Comparison of ENCODE assay signal across 17 cellular contexts in genomic region chr11:23711981-23712380, GRCh38.
A peak's percentile ranks its signal among the peaks of the same experiment; 100 is the strongest.
DNase-seq lines count a peak whose midpoint lies in the region; ATAC-seq and TF ChIP-seq lines count a peak whose summit lies in the region.
"Had no signal": no experiment of that assay in that cellular context is flagged by ENCODE, and none has a peak within 500 bp of the region (broad histone marks: within the 10 kb centered on the region; RNA-seq: fewer than 3 reads in every experiment).

No MANE protein-coding gene starts in this region.

- H4K8ac ChIP-seq in IMR-90 (ENCODE audit: low read depth in 2 of 2, low read length in 2 of 2) = no peak overlapping the region

- no CpG with 5 or more reads among the region's 1 CpG for WGBS in IMR-90 (ENCODE audit: extremely low coverage in 2 of 2, insufficient read length in 1 of 2), 2 experiments
- 81 to 90% methylated on average over 1 of the region's 1 CpG for WGBS in thyroid gland, 2 donors
- WGBS in upper lobe of left lung, 2 donors = 87% methylated on average over 1 of the region's 1 CpG

- H3K27me3 Mint-ChIP-seq in WTC11 (ENCODE audit: low read depth) = no peaks in the 10 kb centered on the region; the same call in 1 of the 2 replicates
- H3K27me3 Mint-ChIP-seq: CD4-positive, alpha-beta memory T cell had no signal

- H3K36me3 Mint-ChIP-seq in WTC11 = peaks cover 11% of the 10 kb centered on the region
- H3K36me3 Mint-ChIP-seq: CD4-positive, alpha-beta memory T cell had no signal

- no TSS peak for BruUV-seq in IMR-90 (replicated peaks; lab: Mats Ljungman, UMichigan)

- peak overlapping the region; percentile 9 for H2AFZ ChIP-seq in IMR-90 (replicated peaks; ENCODE audit: low read length, poor library complexity)
- H2AFZ ChIP-seq: GM23248 had no signal

- H3K4me1 ChIP-seq in IMR-90 (ENCODE audit: control insufficient read depth, insufficient read depth, low read length) (no peaks in the 10 kb centered on the region), thyroid gland (no peaks in the 10 kb centered on the region), upper lobe of left lung (no peaks in the 10 kb centered on the region), tibial artery (peaks cover 0 to 4% (median 0%) of the 10 kb centered on the region in 4 donors)
- H3K4me1 ChIP-seq: BE2C, Caco-2 had no signal

- no peak overlapping the region for H3K27ac ChIP-seq in IMR-90 (ENCODE audit: insufficient read depth, low read length)
- no peak overlapping the region for H3K27ac ChIP-seq in thyroid gland
- no peak overlapping the region for H3K27ac ChIP-seq in upper lobe of left lung
- H3K27ac ChIP-seq in tibial artery = no peak overlapping the region
- H3K27ac ChIP-seq: C4-2B, GM23248 had no signal

- CTCF ChIA-PET in IMR-90 (lab: Yijun Ruan, JAX) = interaction anchor here (1.0 kb wide), 1 partner anchor 33 kb away, joined by 3 read pairs; no protein-coding TSS in a partner anchor
- CTCF ChIA-PET in WTC11 (lab: Charles Lee) = no interaction called here

- no peaks in the 10 kb centered on the region for H3K9me1 ChIP-seq in IMR-90 (ENCODE audit: insufficient read depth, low read length)

- no peaks in the 10 kb centered on the region for H4K20me1 ChIP-seq in IMR-90 (ENCODE audit: insufficient read depth, low read length)

- H3K23ac ChIP-seq in IMR-90 (ENCODE audit: low read depth, low read length) = no peak overlapping the region

- no peak overlapping the region for H3K4ac ChIP-seq in IMR-90 (ENCODE audit: low read depth, low read length)

- POLR2A ChIA-PET in IMR-90 (lab: Charles Lee; ENCODE audit: unreplicated experiment) (no interaction called here), WTC11 (lab: Charles Lee) (interaction anchor here (0.7 kb wide), 1 partner anchor 62 kb away, joined by 3 read pairs; no protein-coding TSS in a partner anchor)

- no peak overlapping the region for H3K4me3 ChIP-seq in IMR-90 (ENCODE audit: insufficient read depth, low read depth, low read length)
- H3K4me3 ChIP-seq in thyroid gland (replicated peaks in 1 of 3) = no peak overlapping the region
- H3K4me3 ChIP-seq in upper lobe of left lung = no peak overlapping the region
- no peak overlapping the region for H3K4me3 ChIP-seq in tibial artery
- H3K4me3 ChIP-seq: GM23248 had no signal

- in situ Hi-C loops in IMR-90 (cut with MboI; ENCODE audit: low sequenced_read_pairs) = no loop called here

- peaks cover 44% of the 10 kb centered on the region for H3K9me3 Mint-ChIP-seq in WTC11

- no peak overlapping the region for H3K56ac ChIP-seq in IMR-90 (ENCODE audit: extremely low read depth, insufficient read depth, low read length)

- H2AK9ac ChIP-seq in IMR-90 (replicated peaks; ENCODE audit: low read depth, low read length, poor library complexity) = no peak overlapping the region

- peak overlapping the region; percentile 24; the same call in 1 of the 2 replicates for H3K27ac Mint-ChIP-seq in WTC11
- H3K27ac Mint-ChIP-seq: CD4-positive, alpha-beta memory T cell had no signal

- peaks cover 5% of the 10 kb centered on the region for H3K4me1 Mint-ChIP-seq in WTC11
- H3K4me1 Mint-ChIP-seq: CD4-positive, alpha-beta memory T cell had no signal

- intact Hi-C loops in IMR-90 (cut with micrococcal nuclease) = no loop called here
- intact Hi-C loops in thyroid gland (cut with DNase I) = no loop called here
- intact Hi-C loops in tibial artery (cut with DNase I; ENCODE audit: low total_unique reads) = no loop called here

- no peak for TF ChIP-seq POLR2A in IMR-90 (IDR thresholded peaks at IDR 0.05; ENCODE audit: low read depth, low read length)
- no peak for TF ChIP-seq POLR2A in thyroid gland (IDR thresholded peaks at IDR 0.05)
- no peak for TF ChIP-seq POLR2A in upper lobe of left lung (IDR thresholded peaks at IDR 0.05)

- H3K14ac ChIP-seq in IMR-90 (replicated peaks; ENCODE audit: low read depth, low read length) = no peak overlapping the region

- no peak overlapping the region for H2BK20ac ChIP-seq in IMR-90 (ENCODE audit: low read depth, low read length)

- H3K79me1 ChIP-seq in IMR-90 (ENCODE audit: low read depth in 1 of 2, low read length in 2 of 2) = no peaks in the 10 kb centered on the region

- H2BK5ac ChIP-seq in IMR-90 (ENCODE audit: low read depth, low read length, poor library complexity, severe bottlenecking) = no peak overlapping the region

- no peak overlapping the region for H2BK15ac ChIP-seq in IMR-90 (ENCODE audit: low read depth, low read length)

- H3K27me3 ChIP-seq in IMR-90 (ENCODE audit: control insufficient read depth, insufficient read depth, low read length) = no peaks in the 10 kb centered on the region
- H3K27me3 ChIP-seq in thyroid gland = no peaks in the 10 kb centered on the region
- H3K27me3 ChIP-seq in upper lobe of left lung = no peaks in the 10 kb centered on the region
- no peaks in the 10 kb centered on the region for H3K27me3 ChIP-seq in tibial artery
- H3K27me3 ChIP-seq: BE2C had no signal

- TF ChIP-seq RAD21 in IMR-90 (IDR thresholded peaks at IDR 0.05; ENCODE audit: low read length) = no peak

- peak; percentile 1 for DNase-seq in DMS53 treated with DMSO at 0.1 percent for 48 hours (lab: John Stamatoyannopoulos, UW; ENCODE audit: unreplicated experiment)
- no peak for DNase-seq in IMR-90
- peak; percentile 24 for DNase-seq in WTC11 (ENCODE audit: low spot score)
- peak; percentile 15 for DNase-seq in kidney tubule cell (ENCODE audit: low spot score)
- no peak for DNase-seq in thyroid gland
- DNase-seq in upper lobe of left lung = no peak
- no peak for DNase-seq in tibial artery
- DNase-seq in HK-2 (ENCODE audit: unreplicated experiment) = no peak
- DNase-seq: BE2C; Caco-2; CD4-positive, alpha-beta memory T cell; DMS79; EL; GDM1; GM23248; H7 had no signal

- TF ChIP-seq EP300 in upper lobe of left lung (IDR thresholded peaks at IDR 0.05) = no peak

- ATAC-seq in IMR-90 (ENCODE audit: low read depth) (no peak), WTC11 (no peak), upper lobe of left lung (ENCODE audit: low FRiP score in 2 of 2) (no peak)

- no peaks in the 10 kb centered on the region for H3K36me3 ChIP-seq in IMR-90 (ENCODE audit: control insufficient read depth, insufficient read depth, low read length)
- no peaks in the 10 kb centered on the region for H3K36me3 ChIP-seq in thyroid gland
- no peaks in the 10 kb centered on the region for H3K36me3 ChIP-seq in upper lobe of left lung
- no peaks in the 10 kb centered on the region for H3K36me3 ChIP-seq in tibial artery
- H3K36me3 ChIP-seq: BE2C had no signal

- H3K4me3 Mint-ChIP-seq in WTC11 = no peak overlapping the region
- H3K4me3 Mint-ChIP-seq: CD4-positive, alpha-beta memory T cell had no signal

- no peak overlapping the region for H2AK5ac ChIP-seq in IMR-90 (ENCODE audit: low read depth, low read length)

- H3K9ac ChIP-seq in IMR-90 (ENCODE audit: low read depth, low read length) = no peak overlapping the region
- H3K9ac ChIP-seq: GM23248 had no signal

- TF ChIP-seq CTCF in IMR-90 (conservative IDR thresholded peaks at IDR 0.05; ENCODE audit: low read depth, low read length) (no peak), WTC11 (IDR thresholded peaks at IDR 0.05) (no peak), thyroid gland (IDR thresholded peaks at IDR 0.05) (no peak), upper lobe of left lung (IDR thresholded peaks at IDR 0.05) (no peak), tibial artery (IDR thresholded peaks at IDR 0.05) (no peak)

- dilution Hi-C loops in IMR-90 (cut with HindIII; ENCODE audit: low sequenced_read_pairs, unreplicated experiment) = no loop called here

- no peak overlapping the region for H4K91ac ChIP-seq in IMR-90 (ENCODE audit: insufficient read depth, low read depth, low read length)

- no peak overlapping the region for H3K4me2 ChIP-seq in IMR-90 (ENCODE audit: low read depth, low read length)

- H3K9me3 ChIP-seq in IMR-90 (ENCODE audit: control insufficient read depth, insufficient read depth, low read length) (no peaks in the 10 kb centered on the region), thyroid gland (no peaks in the 10 kb centered on the region), upper lobe of left lung (no peaks in the 10 kb centered on the region), tibial artery (no peaks in the 10 kb centered on the region)
- H3K9me3 ChIP-seq: BE2C, Caco-2 had no signal

- H2BK120ac ChIP-seq in IMR-90 (ENCODE audit: low read depth, low read length) = no peak overlapping the region

- H3K18ac ChIP-seq in IMR-90 (ENCODE audit: low read depth, low read length) = no peak overlapping the region

- H4K5ac ChIP-seq in IMR-90 (ENCODE audit: low read depth, low read length) = no peak overlapping the region

TF ChIP-seq in IMR-90, 13 proteins besides CTCF, POLR2A, EP300 and RAD21 (continues in another document):
- no peak for TF ChIP-seq MAZ (IDR thresholded peaks at IDR 0.05; ENCODE audit: borderline replicate concordance, low read depth, low read length)
- TF ChIP-seq USF2 (IDR thresholded peaks at IDR 0.05; ENCODE audit: low read depth, low read length) = no peak
- TF ChIP-seq SMC3 (IDR thresholded peaks at IDR 0.05; ENCODE audit: low read depth, low read length) = no peak

TF ChIP-seq in WTC11, 78 proteins besides CTCF, POLR2A, EP300 and RAD21:
- TF ChIP-seq HMGA2 (CRISPR knock-in tag; IDR thresholded peaks at IDR 0.05) (peak; percentile 45; the same call in 1 of the 2 replicates), RELA (CRISPR knock-in tag; IDR thresholded peaks at IDR 0.05; ENCODE audit: borderline replicate concordance) (no peak), GRHL2 (CRISPR knock-in tag; IDR thresholded peaks at IDR 0.05; ENCODE audit: insufficient replicate concordance, severe bottlenecking) (no peak), ZNF425 (CRISPR knock-in tag; conservative IDR thresholded peaks at IDR 0.05) (no peak)

Comparison
In these comparisons a context has a peak if more than half of its experiments do, and no peak if none do; other contexts are left out.
1. DNase-seq: peak in DMS53 treated with DMSO at 0.1 percent for 48 hours (single experiment), WTC11 (single experiment) and kidney tubule cell (single experiment); none in IMR-90 (single experiment), thyroid gland (0 of 2), upper lobe of left lung (0 of 2), tibial artery (0 of 2) and HK-2 (single experiment).